Comparison of ENCODE assay signal across 8 cellular contexts in the genomic region with DNA sequence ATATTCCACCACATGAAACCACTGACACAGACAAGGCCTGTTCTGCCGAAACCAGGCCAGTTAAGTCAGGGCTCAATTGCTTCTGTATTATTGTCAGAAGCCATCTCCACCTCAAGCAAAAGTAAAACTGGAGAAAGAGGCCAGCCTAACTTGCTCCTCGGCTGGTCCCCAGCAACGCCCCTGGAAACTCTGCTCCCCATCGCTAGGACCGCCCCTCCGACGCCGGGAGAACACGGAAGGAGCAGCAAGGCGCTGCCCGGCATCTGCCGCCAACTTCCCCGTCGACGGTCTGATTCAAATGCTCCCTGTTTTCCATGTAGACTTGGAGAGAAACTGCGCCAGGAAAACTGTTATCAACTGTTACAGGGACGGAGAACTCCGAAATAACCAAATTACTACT. TPM values are rescaled to one million over a fixed set of nuclear protein-coding genes. Genes with fewer than 3 reads are reported as not detected.
A peak's percentile ranks its signal among the peaks of the same experiment; 100 is the strongest.
DNase-seq lines count a peak whose midpoint lies in the region; ATAC-seq and TF ChIP-seq lines count a peak whose summit lies in the region.
"Not testable (repeated sequence)": the region's sequence is repeated elsewhere in the genome, so short reads cannot be mapped to it uniquely, and the experiment has no call there.

No MANE protein-coding gene starts in this region.

- not testable (repeated sequence) for H3K9me3 Mint-ChIP-seq in activated naive CD8-positive, alpha-beta T cell treated with anti-CD3 and anti-CD28 coated beads, Interleukin-2, amount 10 ng/mL, durations not matched to agents 7 days and 5 days

- H3K9ac ChIP-seq in mucosa of stomach (ENCODE audit: low read length) = peak overlapping the region; percentile 43
- H3K9ac ChIP-seq in subcutaneous abdominal adipose tissue (ENCODE audit: low read length in 5 of 5) = not testable (repeated sequence)

- peak; percentile 17 to 20 for TF ChIP-seq POLR2A in Peyer's patch (IDR thresholded peaks at IDR 0.05)

- not testable (repeated sequence) for H3K36me3 Mint-ChIP-seq in activated naive CD8-positive, alpha-beta T cell treated with anti-CD3 and anti-CD28 coated beads, Interleukin-2, amount 10 ng/mL, durations not matched to agents 7 days and 5 days

- ATAC-seq in GM21528 (IDR thresholded peaks at IDR 0.05; ENCODE audit: low FRiP score, unreplicated experiment) = peak; percentile 71
- peak; percentile 64 for ATAC-seq in HG03280 (IDR thresholded peaks at IDR 0.05; ENCODE audit: unreplicated experiment)
- ATAC-seq in activated naive CD8-positive, alpha-beta T cell treated with anti-CD3 and anti-CD28 coated beads, Interleukin-2, amount 10 ng/mL, durations not matched to agents 7 days and 5 days (ENCODE audit: low read depth) = peak; percentile 62

- H3K4me3 Mint-ChIP-seq in activated naive CD8-positive, alpha-beta T cell treated with anti-CD3 and anti-CD28 coated beads, Interleukin-2, amount 10 ng/mL, durations not matched to agents 7 days and 5 days = peak overlapping the region; percentile 87

- not testable (repeated sequence) for H3K27me3 ChIP-seq in Peyer's patch; mucosa of stomach (ENCODE audit: control insufficient read depth, insufficient read depth, low read length); subcutaneous abdominal adipose tissue (ENCODE audit: control insufficient read depth in 5 of 5, insufficient read depth in 4 of 5, low read length in 5 of 5)

- POLR2A ChIA-PET in activated naive CD8-positive, alpha-beta T cell treated with anti-CD3 and anti-CD28 coated beads, Interleukin-2, amount 10 ng/mL, durations not matched to agents 7 days and 5 days (lab: Charles Lee) = not testable (repeated sequence)

- H3K27ac ChIP-seq in Peyer's patch = peak overlapping the region; percentile 75 to 90 (median 82)
- H3K27ac ChIP-seq in subcutaneous abdominal adipose tissue (ENCODE audit: low read depth, low read length) = not testable (repeated sequence)

- TF ChIP-seq CTCF in Peyer's patch (IDR thresholded peaks at IDR 0.05); foreskin fibroblast (IDR thresholded peaks at IDR 0.05; ENCODE audit: low read depth, low read length): not testable (repeated sequence)

- peak; percentile 2 for DNase-seq in G401 (ENCODE audit: low spot score)
- DNase-seq in Peyer's patch = not testable (repeated sequence)
- DNase-seq in activated naive CD8-positive, alpha-beta T cell treated with anti-CD3 and anti-CD28 coated beads, Interleukin-2, amount 10 ng/mL, durations not matched to agents 7 days and 5 days = peak; percentile 29
- DNase-seq in foreskin fibroblast = peak in 1 of 2 donors; percentile 5

- H3K27me3 Mint-ChIP-seq in activated naive CD8-positive, alpha-beta T cell treated with anti-CD3 and anti-CD28 coated beads, Interleukin-2, amount 10 ng/mL, durations not matched to agents 7 days and 5 days = not testable (repeated sequence)

- H3K4me3 ChIP-seq in Peyer's patch (peak overlapping the region; percentile 55 to 79 (median 72)), foreskin fibroblast (ENCODE audit: low read depth in 1 of 2, low read length in 2 of 2) (peak overlapping the region; percentile 46 to 65), subcutaneous abdominal adipose tissue (ENCODE audit: low read depth in 1 of 5, low read length in 5 of 5) (peak overlapping the region; percentile 53 to 77 (median 60))
- not testable (repeated sequence) for H3K4me3 ChIP-seq in mucosa of stomach (ENCODE audit: low read length)

- not testable (repeated sequence) for H3K36me3 ChIP-seq in Peyer's patch; mucosa of stomach (ENCODE audit: control insufficient read depth, insufficient read depth, low read length); subcutaneous abdominal adipose tissue (ENCODE audit: control insufficient read depth in 5 of 5, insufficient read depth in 5 of 5, low read length in 5 of 5)

- in situ Hi-C loops in G401 (cut with HindIII; ENCODE audit: low sequenced_read_pairs) = not testable (repeated sequence)

- not testable (repeated sequence) for H3K9me3 ChIP-seq in Peyer's patch; mucosa of stomach (ENCODE audit: control insufficient read depth, low read length); subcutaneous abdominal adipose tissue (ENCODE audit: control insufficient read depth in 5 of 5, low read length in 5 of 5)

- peak overlapping the region; percentile 82 for H3K27ac Mint-ChIP-seq in activated naive CD8-positive, alpha-beta T cell treated with anti-CD3 and anti-CD28 coated beads, Interleukin-2, amount 10 ng/mL, durations not matched to agents 7 days and 5 days

- not testable (repeated sequence) for H3K4me1 ChIP-seq in Peyer's patch; mucosa of stomach (ENCODE audit: control insufficient read depth, insufficient read depth, low read length); subcutaneous abdominal adipose tissue (ENCODE audit: control insufficient read depth in 5 of 5, insufficient read depth in 5 of 5, low read length in 5 of 5)

- not testable (repeated sequence) for H3K4me1 Mint-ChIP-seq in activated naive CD8-positive, alpha-beta T cell treated with anti-CD3 and anti-CD28 coated beads, Interleukin-2, amount 10 ng/mL, durations not matched to agents 7 days and 5 days

RNA-seq across cellular contexts. Expression of gene CTSV, which starts 26.3 kb away (rescaled TPM):
- total RNA-seq in G401 (2014; rRNA removed; shearing (Covaris generic)) = 8.2 and 18.6 TPM in 2 replicates
- 1 to 10 TPM in 2 of 4 donors, under 1 TPM in 1, not detected in 1; 0.27 to 1.9 (median 1.2) TPM for total RNA-seq in Peyer's patch
- total RNA-seq in activated naive CD8-positive, alpha-beta T cell treated with anti-CD3 and anti-CD28 coated beads, Interleukin-2, amount 10 ng/mL, durations not matched to agents 7 days and 5 days = under 1 TPM; 0.33 to 0.45 TPM
